In genomic region chr5:179278119-179278518, GRCh38 we compare ENCODE assay signal across 21 cellular contexts.
A peak's percentile ranks its signal among the peaks of the same experiment; 100 is the strongest.
DNase-seq lines count a peak whose midpoint lies in the region; ATAC-seq and TF ChIP-seq lines count a peak whose summit lies in the region.
"Had no signal": no experiment of that assay in that cellular context is flagged by ENCODE, and none has a peak within 500 bp of the region (broad histone marks: within the 10 kb centered on the region; RNA-seq: fewer than 3 reads in every experiment).

No MANE protein-coding gene starts in this region.

- no peaks in the 10 kb centered on the region for H3K36me3 Mint-ChIP-seq in GM23338 (ENCODE audit: low read depth)
- H3K36me3 Mint-ChIP-seq: activated naive CD8-positive, alpha-beta T cell; stimulated activated effector memory CD8-positive, alpha-beta T cell treated with anti-CD3 and anti-CD28 coated beads, Interleukin-12 subunit alpha, Interleukin-12 subunit beta, amount 100 ng/mL, for 72 hours had no signal

- no peak overlapping the region for H3K4me3 Mint-ChIP-seq in GM23338
- H3K4me3 Mint-ChIP-seq: activated naive CD8-positive, alpha-beta T cell; stimulated activated effector memory CD8-positive, alpha-beta T cell treated with anti-CD3 and anti-CD28 coated beads, Interleukin-12 subunit alpha, Interleukin-12 subunit beta, amount 100 ng/mL, for 72 hours had no signal

- peaks cover 0 to 19% (median 0%) of the 10 kb centered on the region in 11 experiments; a peak in 4 of 22 replicates for H4K20me1 ChIP-seq in BLaER1 treated with 17β-estradiol and CSF1 and Interleukin-3, amounts not matched to agents 10 nM and 100 nM
- H4K20me1 ChIP-seq in GM23338 (replicated peaks; ENCODE audit: insufficient read depth) (no peaks in the 10 kb centered on the region), osteoblast (ENCODE audit: insufficient read depth, low read length) (peaks cover 4% of the 10 kb centered on the region)

- H3K9ac ChIP-seq in BLaER1 treated with 17β-estradiol and CSF1 and Interleukin-3, amounts not matched to agents 10 nM and 100 nM, result no peak overlapping the region

- no peaks in the 10 kb centered on the region for H3K9me2 ChIP-seq in GM23338 (ENCODE audit: insufficient read depth)

- H3F3A ChIP-seq in GM23338 (replicated peaks; ENCODE audit: low read depth), result 0 out of 2 replicates have a peak, but pooled peaks cover 6% of the 10 kb centered on the region

- H3K27ac ChIP-seq in BLaER1 treated with 17β-estradiol and CSF1 and Interleukin-3, amounts not matched to agents 10 nM and 100 nM, result no peak overlapping the region
- peak overlapping the region; percentile 62 for H3K27ac ChIP-seq in GM23338 (ENCODE audit: low read depth)
- peak overlapping the region; percentile 68 for H3K27ac ChIP-seq in osteoblast (ENCODE audit: low read depth, low read length)
- H3K27ac ChIP-seq: esophagus squamous epithelium, Peyer's patch, SJSA1, skin epidermis had no signal

- TF ChIP-seq CTCF in GM23338 (conservative IDR thresholded peaks at IDR 0.05; ENCODE audit: low read depth in 2 of 2) (no peak), choroid plexus epithelial cell (conservative IDR thresholded peaks at IDR 0.05; ENCODE audit: low read depth, low read length) (no peak), osteoblast (IDR thresholded peaks at IDR 0.05; ENCODE audit: extremely low read depth, low read depth, low read length) (no peak)

- peak; percentile 41 for DNase-seq in GM23338 (ENCODE audit: low spot score)
- DNase-seq in choroid plexus epithelial cell (ENCODE audit: low read depth), result peak; percentile 54
- DNase-seq in osteoblast (ENCODE audit: insufficient read length, low spot score, missing footprints), result peak; percentile 86
- no peak for DNase-seq in cerebellum (ENCODE audit: low spot score)
- DNase-seq in iPS-NIHi11 (ENCODE audit: low spot score), result no peak
- DNase-seq: activated CD4-positive, alpha-beta T cell treated with anti-CD3 and anti-CD28 coated beads, Interleukin-2, amount 50 U/mL, for 1 hour; AML-193; Caco-2; esophagus squamous epithelium; left colon; NCI-H1105 treated with DMSO at 0.1 percent for 48 hours; NCI-H2107; NCI-H524; Peyer's patch; stimulated activated CD4-positive, alpha-beta T cell treated with anti-CD3 and anti-CD28 coated beads, Interleukin-1b, Interleukin-23, amount 100 ng/mL, for 48 hours had no signal

- no peaks in the 10 kb centered on the region; the same call in 2 of the 3 replicates for H3K9me3 Mint-ChIP-seq in GM23338
- H3K9me3 Mint-ChIP-seq: stimulated activated effector memory CD8-positive, alpha-beta T cell treated with anti-CD3 and anti-CD28 coated beads, Interleukin-12 subunit alpha, Interleukin-12 subunit beta, amount 100 ng/mL, for 72 hours had no signal

- peaks cover 0 to 18% (median 12%) of the 10 kb centered on the region in 10 experiments; a peak in 15 of 20 replicates for H3K4me1 ChIP-seq in BLaER1 treated with 17β-estradiol and CSF1 and Interleukin-3, amounts not matched to agents 10 nM and 100 nM
- no peaks in the 10 kb centered on the region for H3K4me1 ChIP-seq in GM23338 (ENCODE audit: insufficient read depth)
- peaks cover 44% of the 10 kb centered on the region for H3K4me1 ChIP-seq in osteoblast (ENCODE audit: insufficient read depth, low read length)
- H3K4me1 ChIP-seq: Caco-2 had no signal

- H3K79me2 ChIP-seq in GM23338 (replicated peaks; ENCODE audit: insufficient read depth), result no peaks in the 10 kb centered on the region
- H3K79me2 ChIP-seq in osteoblast (ENCODE audit: insufficient read depth, low read length), result peaks cover 85% of the 10 kb centered on the region

- H2AFZ ChIP-seq in GM23338, result no peak overlapping the region
- no peak overlapping the region for H2AFZ ChIP-seq in osteoblast (ENCODE audit: low read length)

- H3K27me3 ChIP-seq in BLaER1 treated with 17β-estradiol and CSF1 and Interleukin-3, amounts not matched to agents 10 nM and 100 nM, result no peaks in the 10 kb centered on the region
- H3K27me3 ChIP-seq in GM23338 (ENCODE audit: insufficient read depth) (no peaks in the 10 kb centered on the region), osteoblast (ENCODE audit: insufficient read depth, low read length) (no peaks in the 10 kb centered on the region)
- H3K27me3 ChIP-seq: esophagus squamous epithelium, Peyer's patch, SJSA1 had no signal

- H3K27ac Mint-ChIP-seq in GM23338, result no peak overlapping the region
- H3K27ac Mint-ChIP-seq: activated naive CD8-positive, alpha-beta T cell; stimulated activated effector memory CD8-positive, alpha-beta T cell treated with anti-CD3 and anti-CD28 coated beads, Interleukin-12 subunit alpha, Interleukin-12 subunit beta, amount 100 ng/mL, for 72 hours had no signal

- H3K36me3 ChIP-seq in BLaER1 treated with 17β-estradiol and CSF1 and Interleukin-3, amounts not matched to agents 10 nM and 100 nM, result no peaks in the 10 kb centered on the region
- H3K36me3 ChIP-seq in GM23338 (ENCODE audit: insufficient read depth), result no peaks in the 10 kb centered on the region
- no peaks in the 10 kb centered on the region for H3K36me3 ChIP-seq in osteoblast (ENCODE audit: insufficient read depth, low read length)
- H3K36me3 ChIP-seq: esophagus squamous epithelium, Peyer's patch, SJSA1 had no signal

- H3K4me1 Mint-ChIP-seq in GM23338, result peaks cover 6% of the 10 kb centered on the region; the same call in 1 of the 3 replicates
- H3K4me1 Mint-ChIP-seq: stimulated activated effector memory CD8-positive, alpha-beta T cell treated with anti-CD3 and anti-CD28 coated beads, Interleukin-12 subunit alpha, Interleukin-12 subunit beta, amount 100 ng/mL, for 72 hours had no signal

- H3K27me3 Mint-ChIP-seq in GM23338 (ENCODE audit: insufficient read depth, low read depth, poor library complexity), result peaks cover 5% of the 10 kb centered on the region
- H3K27me3 Mint-ChIP-seq: activated naive CD8-positive, alpha-beta T cell had no signal

- H3K9me3 ChIP-seq in BLaER1 treated with 17β-estradiol and CSF1 and Interleukin-3, amounts not matched to agents 10 nM and 100 nM (replicated peaks in 1 of 11), result peaks cover 0 to 4% (median 0%) of the 10 kb centered on the region in 11 experiments; a peak in 2 of 22 replicates
- H3K9me3 ChIP-seq in osteoblast (ENCODE audit: low read depth, low read length), result no peaks in the 10 kb centered on the region
- H3K9me3 ChIP-seq: Caco-2, esophagus squamous epithelium, Peyer's patch had no signal

- no peak for ATAC-seq in GM23338
- no peak for ATAC-seq in GM18519 (IDR thresholded peaks at IDR 0.05; ENCODE audit: low FRiP score, unreplicated experiment)
- ATAC-seq: left colon; stimulated activated effector memory CD8-positive, alpha-beta T cell treated with anti-CD3 and anti-CD28 coated beads, Interleukin-12 subunit alpha, Interleukin-12 subunit beta, amount 100 ng/mL, for 72 hours had no signal

- no peak overlapping the region for H3K4me3 ChIP-seq in BLaER1 treated with 17β-estradiol and CSF1 and Interleukin-3, amounts not matched to agents 10 nM and 100 nM
- no peak overlapping the region for H3K4me3 ChIP-seq in GM23338
- H3K4me3 ChIP-seq in choroid plexus epithelial cell (ENCODE audit: low read depth, low read length), result no peak overlapping the region
- H3K4me3 ChIP-seq in osteoblast (ENCODE audit: insufficient read depth, low read length), result no peak overlapping the region
- H3K4me3 ChIP-seq: esophagus squamous epithelium, Peyer's patch, SJSA1, skin epidermis had no signal

- peak overlapping the region in 6 of 11 experiments; percentile 24 to 62 (median 34); a peak in 8 of 22 replicates for H3K4me2 ChIP-seq in BLaER1 treated with 17β-estradiol and CSF1 and Interleukin-3, amounts not matched to agents 10 nM and 100 nM
- H3K4me2 ChIP-seq in GM23338 (no peak overlapping the region), osteoblast (ENCODE audit: insufficient read depth, low read length) (no peak overlapping the region)

Comparison
In these comparisons a context has a peak if more than half of its experiments do, and no peak if none do; other contexts are left out.
1. H3K27ac ChIP-seq: peak in GM23338 (single experiment) and osteoblast (single experiment); none in BLaER1 treated with 17β-estradiol and CSF1 and Interleukin-3, amounts not matched to agents 10 nM and 100 nM (0 of 11).
2. H3K4me2 ChIP-seq: peak in BLaER1 treated with 17β-estradiol and CSF1 and Interleukin-3, amounts not matched to agents 10 nM and 100 nM (6 of 11); none in GM23338 (single experiment) and osteoblast (single experiment).
3. DNase-seq: peak in GM23338 (single experiment), choroid plexus epithelial cell (single experiment) and osteoblast (single experiment); none in cerebellum (single experiment) and iPS-NIHi11 (single experiment).